ENCODE assay signal across 11 cellular contexts in genomic region chrX:28177202-28177601, GRCh38.
DNase-seq lines count a peak whose midpoint lies in the region; ATAC-seq and TF ChIP-seq lines count a peak whose summit lies in the region.
"Had no signal": no experiment of that assay in that cellular context is flagged by ENCODE, and none has a peak within 500 bp of the region (broad histone marks: within the 10 kb centered on the region; RNA-seq: fewer than 3 reads in every experiment).

No MANE protein-coding gene starts in this region.

- DNase-seq in Caco-2 (peak; percentile 26 to 33), OCI-M1 (lab: John Stamatoyannopoulos, UW) (peak; percentile 3), iPS DF 19.7 (ENCODE audit: low read depth, low spot score) (peak; percentile 40), NCI-H128 (lab: John Stamatoyannopoulos, UW; ENCODE audit: unreplicated experiment) (no peak), right atrium auricular region (ENCODE audit: low spot score) (no peak), HUDEP-2 (lab: John Stamatoyannopoulos, UW; ENCODE audit: unreplicated experiment in 76 of 76) (no peak)
- DNase-seq in natural killer cell treated with Interleukin-12 subunit alpha and Interleukin-12 subunit beta and Interleukin-15 and Interleukin-18, amount 100 ng/mL, for 72 hours (ENCODE audit: low spot score) = no peak
- DNase-seq: activated T-cell treated with anti-CD3 and anti-CD28 coated beads, Interleukin-2, amount 50 U/mL, for 24 hours; CD4-positive, alpha-beta memory T cell; midbrain had no signal

- H3K9me3 Mint-ChIP-seq in Caco-2 (ENCODE audit: unreplicated experiment) = no peaks in the 10 kb centered on the region
- H3K9me3 Mint-ChIP-seq in natural killer cell treated with Interleukin-12 subunit alpha and Interleukin-12 subunit beta and Interleukin-15 and Interleukin-18, amount 100 ng/mL, for 72 hours = peaks cover 11% of the 10 kb centered on the region

- H3K27ac ChIP-seq in right atrium auricular region = no peak overlapping the region

- no peaks in the 10 kb centered on the region for H3K4me1 Mint-ChIP-seq in Caco-2 (ENCODE audit: low read depth, unreplicated experiment)
- H3K4me1 Mint-ChIP-seq in natural killer cell treated with Interleukin-12 subunit alpha and Interleukin-12 subunit beta and Interleukin-15 and Interleukin-18, amount 100 ng/mL, for 72 hours (ENCODE audit: low read depth in 2 of 2) = no peaks in the 10 kb centered on the region
- H3K4me1 Mint-ChIP-seq: CD4-positive, alpha-beta memory T cell had no signal

- BruUV-seq in Caco-2 (replicated peaks; lab: Mats Ljungman, UMichigan) = no TSS peak

- no peaks in the 10 kb centered on the region for H3K36me3 ChIP-seq in Caco-2 (ENCODE audit: control insufficient read depth, insufficient read depth, low read length)
- H3K36me3 ChIP-seq in right atrium auricular region = no peaks in the 10 kb centered on the region

- ATAC-seq in GM18858 (IDR thresholded peaks at IDR 0.05; ENCODE audit: unreplicated experiment) = peak; percentile 55
- ATAC-seq in natural killer cell treated with Interleukin-12 subunit alpha and Interleukin-12 subunit beta and Interleukin-15 and Interleukin-18, amount 100 ng/mL, for 72 hours = no peak

- H3K4me1 ChIP-seq in Caco-2 = no peaks in the 10 kb centered on the region
- no peaks in the 10 kb centered on the region for H3K4me1 ChIP-seq in right atrium auricular region

- no peak overlapping the region for H3K4me3 Mint-ChIP-seq in Caco-2 (ENCODE audit: unreplicated experiment)
- H3K4me3 Mint-ChIP-seq in natural killer cell treated with Interleukin-12 subunit alpha and Interleukin-12 subunit beta and Interleukin-15 and Interleukin-18, amount 100 ng/mL, for 72 hours = no peak overlapping the region
- H3K4me3 Mint-ChIP-seq: activated T-cell treated with anti-CD3 and anti-CD28 coated beads, Interleukin-2, amount 50 U/mL, for 24 hours; CD4-positive, alpha-beta memory T cell had no signal

- H3K27ac Mint-ChIP-seq in Caco-2 (ENCODE audit: unreplicated experiment) = no peak overlapping the region
- H3K27ac Mint-ChIP-seq in natural killer cell treated with Interleukin-12 subunit alpha and Interleukin-12 subunit beta and Interleukin-15 and Interleukin-18, amount 100 ng/mL, for 72 hours = no peak overlapping the region
- H3K27ac Mint-ChIP-seq: activated T-cell treated with anti-CD3 and anti-CD28 coated beads, Interleukin-2, amount 50 U/mL, for 24 hours; CD4-positive, alpha-beta memory T cell had no signal

- no peaks in the 10 kb centered on the region for H3K27me3 Mint-ChIP-seq in Caco-2 (ENCODE audit: insufficient read depth, unreplicated experiment)
- no peaks in the 10 kb centered on the region for H3K27me3 Mint-ChIP-seq in natural killer cell treated with Interleukin-12 subunit alpha and Interleukin-12 subunit beta and Interleukin-15 and Interleukin-18, amount 100 ng/mL, for 72 hours
- H3K27me3 Mint-ChIP-seq: CD4-positive, alpha-beta memory T cell had no signal

- POLR2A ChIA-PET in Caco-2 (lab: Charles Lee) = no interaction called here

- no peaks in the 10 kb centered on the region for H3K27me3 ChIP-seq in Caco-2 (replicated peaks; ENCODE audit: control insufficient read depth, insufficient read depth, low read length)
- H3K27me3 ChIP-seq in right atrium auricular region = no peaks in the 10 kb centered on the region

- H3K4me3 ChIP-seq in Caco-2 (ENCODE audit: low read depth, low read length) (no peak overlapping the region), right atrium auricular region (no peak overlapping the region)

- H3K9me3 ChIP-seq in Caco-2 (no peaks in the 10 kb centered on the region), right atrium auricular region (no peaks in the 10 kb centered on the region)

- TF ChIP-seq CTCF in Caco-2 (IDR thresholded peaks at IDR 0.05; ENCODE audit: insufficient read depth in 1 of 2, low read depth in 1 of 2, low read length in 1 of 2, severe bottlenecking in 1 of 2, unreplicated experiment in 1 of 2) (peak; percentile 31 to 37), right atrium auricular region (IDR thresholded peaks at IDR 0.05) (no peak)

- CTCF ChIA-PET in Caco-2 (lab: Charles Lee) = interaction anchor here (0.8 kb wide), 1 partner anchor 914 kb away, joined by 3 read pairs; no protein-coding TSS in a partner anchor

- no peaks in the 10 kb centered on the region for H3K36me3 Mint-ChIP-seq in Caco-2 (ENCODE audit: insufficient read depth, unreplicated experiment)
- no peaks in the 10 kb centered on the region for H3K36me3 Mint-ChIP-seq in natural killer cell treated with Interleukin-12 subunit alpha and Interleukin-12 subunit beta and Interleukin-15 and Interleukin-18, amount 100 ng/mL, for 72 hours
- H3K36me3 Mint-ChIP-seq: CD4-positive, alpha-beta memory T cell had no signal

- intact Hi-C loops in Caco-2 (cut with micrococcal nuclease; ENCODE audit: unreplicated experiment) = loop anchor here (10.0 kb wide), 1 partner anchor 918 kb away; no protein-coding TSS in a partner anchor

Comparison
In these comparisons a context has a peak if more than half of its experiments do, and no peak if none do; other contexts are left out.
1. DNase-seq: peak in Caco-2 (2 of 2), OCI-M1 (single experiment) and iPS DF 19.7 (single experiment); none in natural killer cell treated with Interleukin-12 subunit alpha and Interleukin-12 subunit beta and Interleukin-15 and Interleukin-18, amount 100 ng/mL, for 72 hours (single experiment), NCI-H128 (single experiment), right atrium auricular region (single experiment) and HUDEP-2 (0 of 76).
2. CTCF ChIP-seq: peak in Caco-2 (2 of 2); none in right atrium auricular region (0 of 2).